Comparison of ENCODE assay signal across 22 cellular contexts in genomic region chr13:111633401-111633800, GRCh38.
"Had no signal": no experiment of that assay in that cellular context is flagged by ENCODE, and none has a peak within 500 bp of the region (broad histone marks: within the 10 kb centered on the region; RNA-seq: fewer than 3 reads in every experiment).

No MANE protein-coding gene starts in this region.

- ATAC-seq: left lobe of liver; naive thymus-derived CD4-positive, alpha-beta T cell; natural killer cell treated with Interleukin-12 subunit alpha and Interleukin-12 subunit beta and Interleukin-15 and Interleukin-18, amount 100 ng/mL, for 72 hours; pancreas; right cardiac atrium; sciatic nerve; stimulated activated effector memory CD8-positive, alpha-beta T cell treated with anti-CD3 and anti-CD28 coated beads, Interleukin-12 subunit alpha, Interleukin-12 subunit beta, amount 100 ng/mL, for 72 hours; upper lobe of right lung had no signal

- H3K36me3 ChIP-seq: pancreas, prostate gland, spleen, suprapubic skin, thoracic aorta, tibial artery, upper lobe of right lung had no signal

- H3K4me1 ChIP-seq: pancreas, prostate gland, spleen, suprapubic skin, tibial artery, upper lobe of right lung had no signal

- H3K4me3 ChIP-seq: lung, pancreas, prostate gland, skin epidermis, spleen, suprapubic skin, thoracic aorta, tibial artery, upper lobe of right lung had no signal

- DNase-seq: hippocampal formation; naive thymus-derived CD4-positive, alpha-beta T cell; nucleus accumbens; pancreas; posterior cingulate gyrus; retina; right cardiac atrium; spleen; stimulated activated CD4-positive, alpha-beta T cell treated with anti-CD3 and anti-CD28 coated beads, Interleukin-4, amount 100 ng/mL, for 24 hours; stimulated activated naive CD4-positive, alpha-beta T cell; tibial artery; trophoblast cell; upper lobe of right lung had no signal

- H3K27ac ChIP-seq: pancreas, prostate gland, skin epidermis, spleen, suprapubic skin, thoracic aorta, tibial artery, upper lobe of right lung had no signal

- H3K27me3 ChIP-seq: pancreas, upper lobe of right lung had no signal

- H3K9me3 ChIP-seq: pancreas, prostate gland, suprapubic skin, thoracic aorta, tibial artery, upper lobe of right lung had no signal
